23 cellular contexts compared by ENCODE assay signal in genomic region chr1:26338670-26339069, GRCh38. TPM values are rescaled to one million over a fixed set of nuclear protein-coding genes. Genes with fewer than 3 reads are reported as not detected.
A peak's percentile ranks its signal among the peaks of the same experiment; 100 is the strongest.
DNase-seq lines count a peak whose midpoint lies in the region; ATAC-seq, FAIRE-seq and TF ChIP-seq lines count a peak whose summit lies in the region.
"Had no signal": no experiment of that assay in that cellular context is flagged by ENCODE, and none has a peak within 500 bp of the region (broad histone marks: within the 10 kb centered on the region; RNA-seq: fewer than 3 reads in every experiment).

No MANE protein-coding gene starts in this region.

- 67% methylated on average over 1 of the region's 1 CpG for WGBS in K562 (ENCODE audit: insufficient coverage, low coverage, missing lambda C conversion rate)

- H3K27ac ChIP-seq in CD4-positive, alpha-beta memory T cell (ENCODE audit: low read depth, low read length) = no peak overlapping the region
- H3K27ac ChIP-seq in HEK293 (ENCODE audit: extremely low read depth, low read depth, low read length) (no peak overlapping the region), K562 (ENCODE audit: extremely low read depth, low read depth, low read length) (no peak overlapping the region)
- H3K27ac ChIP-seq: BLaER1, PC-9 had no signal

- TF ChIP-seq CTCF in HEK293 (tag by site-specific recombination; IDR thresholded peaks at IDR 0.05) (no peak), K562 (IDR thresholded peaks at IDR 0.05 in 2 of 3, conservative IDR thresholded peaks at IDR 0.05 in 1 of 3; ENCODE audit: insufficient read depth in 2 of 3, low read depth in 1 of 3, low read length in 3 of 3) (no peak), nephron (IDR thresholded peaks at IDR 0.05; ENCODE audit: unreplicated experiment in 3 of 3) (no peak)

- intact Hi-C loops in CD4-positive, alpha-beta memory T cell (cut with micrococcal nuclease) = loop anchor here (5.0 kb wide), 1 partner anchor 69 kb away; no protein-coding TSS in a partner anchor
- intact Hi-C loops in K562 (cut with micrococcal nuclease) = no loop called here

- no peaks in the 10 kb centered on the region for H4K20me1 ChIP-seq in K562 (replicated peaks; ENCODE audit: control insufficient read depth, insufficient read depth, low read length)
- H4K20me1 ChIP-seq: BLaER1 had no signal

- peak overlapping the region in 5 of 7 donors; percentile 2 to 75 (median 57) for H3K27ac Mint-ChIP-seq in CD4-positive, alpha-beta memory T cell
- no peak overlapping the region for H3K27ac Mint-ChIP-seq in nephron
- H3K27ac Mint-ChIP-seq in activated naive CD8-positive, alpha-beta T cell treated with anti-CD3 and anti-CD28 coated beads, Interleukin-2, amount 50 U/mL, for 24 hours = no peak overlapping the region
- H3K27ac Mint-ChIP-seq: H9 had no signal

- H3K9ac ChIP-seq in K562 (ENCODE audit: insufficient read depth in 1 of 2, low read depth in 2 of 2, low read length in 2 of 2) = no peak overlapping the region
- H3K9ac ChIP-seq: BLaER1 had no signal

- H3K27me3 Mint-ChIP-seq in CD4-positive, alpha-beta memory T cell = no peaks in the 10 kb centered on the region
- peaks cover 50% of the 10 kb centered on the region for H3K27me3 Mint-ChIP-seq in nephron (ENCODE audit: low read depth)
- H3K27me3 Mint-ChIP-seq in activated naive CD8-positive, alpha-beta T cell treated with anti-CD3 and anti-CD28 coated beads, Interleukin-2, amount 50 U/mL, for 24 hours = peaks cover 7% of the 10 kb centered on the region

- H3K36me3 ChIP-seq in CD4-positive, alpha-beta memory T cell (ENCODE audit: insufficient read depth, low read length) = no peaks in the 10 kb centered on the region
- H3K36me3 ChIP-seq in HEK293 (ENCODE audit: control insufficient read depth in 2 of 2, insufficient read depth in 1 of 2, low read length in 2 of 2) (no peaks in the 10 kb centered on the region), K562 (ENCODE audit: control insufficient read depth, insufficient read depth, low read length) (no peaks in the 10 kb centered on the region)
- H3K36me3 ChIP-seq: BLaER1 had no signal

- ATAC-seq in K562 (no peak), GM21526 (IDR thresholded peaks at IDR 0.05; ENCODE audit: low FRiP score, unreplicated experiment) (no peak), GM18505 (IDR thresholded peaks at IDR 0.05; ENCODE audit: unreplicated experiment) (no peak)
- ATAC-seq in activated naive CD8-positive, alpha-beta T cell treated with anti-CD3 and anti-CD28 coated beads, Interleukin-2, amount 50 U/mL, for 24 hours = no peak
- ATAC-seq: SK-N-SH treated with all-trans-retinoic acid at 6 μM for 48 hours had no signal

- no peak for TF ChIP-seq RAD21 in K562 (CRISPR knock-in tag; conservative IDR thresholded peaks at IDR 0.05 in 1 of 2, IDR thresholded peaks at IDR 0.05 in 1 of 2)

- in situ Hi-C loops in K562 (cut with MboI) = no loop called here

- peak overlapping the region in 1 of 8 donors; percentile 22 for H3K4me3 Mint-ChIP-seq in CD4-positive, alpha-beta memory T cell
- peak overlapping the region; percentile 36 to 58 (median 53) for H3K4me3 Mint-ChIP-seq in nephron
- no peak overlapping the region for H3K4me3 Mint-ChIP-seq in activated naive CD8-positive, alpha-beta T cell treated with anti-CD3 and anti-CD28 coated beads, Interleukin-2, amount 50 U/mL, for 24 hours

- no peak overlapping the region for H3K4me3 ChIP-seq in CD4-positive, alpha-beta memory T cell (ENCODE audit: low read length in 2 of 2)
- H3K4me3 ChIP-seq in HEK293 (ENCODE audit: low read depth, low read length) (no peak overlapping the region), K562 (no peak overlapping the region)
- H3K4me3 ChIP-seq: BLaER1, PC-9 had no signal

- peaks cover 4% of the 10 kb centered on the region for H3K9me1 ChIP-seq in K562 (ENCODE audit: control insufficient read depth, insufficient read depth, low read length)

- H3K4me1 ChIP-seq in CD4-positive, alpha-beta memory T cell (ENCODE audit: insufficient read depth, low read length) = peaks cover 19% of the 10 kb centered on the region
- no peaks in the 10 kb centered on the region for H3K4me1 ChIP-seq in HEK293 (ENCODE audit: control insufficient read depth, insufficient read depth, low read length)
- H3K4me1 ChIP-seq in K562 (replicated peaks in 1 of 2; ENCODE audit: control insufficient read depth in 2 of 2, insufficient read depth in 2 of 2, low read length in 2 of 2) = peaks cover 14 to 22% of the 10 kb centered on the region in 2 experiments

- TF ChIP-seq EP300 in K562 (IDR thresholded peaks at IDR 0.05; ENCODE audit: low read length) = no peak

- TF ChIP-seq POLR2A in K562 (conservative IDR thresholded peaks at IDR 0.05) (no peak), GM18505 (IDR thresholded peaks at IDR 0.05; ENCODE audit: borderline replicate concordance, extremely low read depth, insufficient read depth, insufficient read length) (no peak)

- FAIRE-seq in K562 (lab: Jason Lieb, UNC) = no peak
- FAIRE-seq: D721Med had no signal

- H3K4me2 ChIP-seq in K562 (ENCODE audit: insufficient read depth, low read length) = no peak overlapping the region
- H3K4me2 ChIP-seq: BLaER1, PC-9 had no signal

- H3K27me3 ChIP-seq in CD4-positive, alpha-beta memory T cell (ENCODE audit: insufficient read depth, low read length) = no peaks in the 10 kb centered on the region
- no peaks in the 10 kb centered on the region for H3K27me3 ChIP-seq in K562 (ENCODE audit: control insufficient read depth in 2 of 2, insufficient read depth in 2 of 2, low read length in 2 of 2)

- peaks cover 0 to 33% (median 9%) of the 10 kb centered on the region in 4 donors for H3K4me1 Mint-ChIP-seq in CD4-positive, alpha-beta memory T cell
- peaks cover 10% of the 10 kb centered on the region for H3K4me1 Mint-ChIP-seq in nephron
- peaks cover 14% of the 10 kb centered on the region for H3K4me1 Mint-ChIP-seq in activated naive CD8-positive, alpha-beta T cell treated with anti-CD3 and anti-CD28 coated beads, Interleukin-2, amount 50 U/mL, for 24 hours

- H2AFZ ChIP-seq in K562 (ENCODE audit: low read depth, low read length) = 0 out of 2 replicates have a peak overlapping the region, but pooled peaks have one; percentile 22
- H2AFZ ChIP-seq: PC-9 had no signal

- CTCF ChIA-PET in CD4-positive, alpha-beta memory T cell (lab: Charles Lee; ENCODE audit: partially characterized antibody) = interaction anchor here (0.8 to 1.1 kb wide), 4 partner anchors 26 to 105 kb away, joined by 3 read pairs; partner anchors contain the start of gene CEP85
- CTCF ChIA-PET in HEK293 (lab: Yijun Ruan, JAX) = interaction anchor here (0.8 to 1.0 kb wide), 2 partner anchors 17 to 63 kb away, joined by 3 to 4 read pairs; no protein-coding TSS in a partner anchor
- CTCF ChIA-PET in K562 (lab: Yijun Ruan, JAX; ENCODE audit: low intra/inter-chr PET ratio) = no interaction called here

- no peaks in the 10 kb centered on the region for H3K36me3 Mint-ChIP-seq in CD4-positive, alpha-beta memory T cell
- H3K36me3 Mint-ChIP-seq in nephron (ENCODE audit: low read depth) = no peaks in the 10 kb centered on the region
- H3K36me3 Mint-ChIP-seq in activated naive CD8-positive, alpha-beta T cell treated with anti-CD3 and anti-CD28 coated beads, Interleukin-2, amount 50 U/mL, for 24 hours (ENCODE audit: low read depth) = no peaks in the 10 kb centered on the region

- H3K9me3 Mint-ChIP-seq in CD4-positive, alpha-beta memory T cell = peaks cover 0 to 2% (median 0%) of the 10 kb centered on the region in 8 donors
- H3K9me3 Mint-ChIP-seq in nephron = no peaks in the 10 kb centered on the region
- H3K9me3 Mint-ChIP-seq in activated naive CD8-positive, alpha-beta T cell treated with anti-CD3 and anti-CD28 coated beads, Interleukin-2, amount 50 U/mL, for 24 hours = no peaks in the 10 kb centered on the region
- H3K9me3 Mint-ChIP-seq: H9 had no signal

- H3K9me3 ChIP-seq in CD4-positive, alpha-beta memory T cell (ENCODE audit: control insufficient read depth in 1 of 2, low read length in 2 of 2) = no peaks in the 10 kb centered on the region
- H3K9me3 ChIP-seq in HEK293 (ENCODE audit: control insufficient read depth, insufficient read depth, low read depth, low read length) = no peaks in the 10 kb centered on the region
- no peaks in the 10 kb centered on the region for H3K9me3 ChIP-seq in K562 (replicated peaks; ENCODE audit: control insufficient read depth, insufficient read depth, low read depth, low read length)
- H3K9me3 ChIP-seq: BLaER1 had no signal

- POLR2A ChIA-PET in CD4-positive, alpha-beta memory T cell (lab: Charles Lee; ENCODE audit: partially characterized antibody) = interaction anchor here (0.9 to 2.0 kb wide), 5 partner anchors 15 to 60 kb away, joined by 3 to 7 read pairs (median 4); partner anchors contain the start of gene CD52
- POLR2A ChIA-PET in HEK293 (lab: Yijun Ruan, JAX) = no interaction called here
- POLR2A ChIA-PET in K562 (lab: Yijun Ruan, JAX) = interaction anchor here (0.6 to 3.1 kb wide), 5 partner anchors 8 to 37 kb away, joined by 3 to 24 read pairs (median 4); no protein-coding TSS in a partner anchor

- H3K79me2 ChIP-seq in K562 (ENCODE audit: control insufficient read depth, insufficient read depth, low read length) = no peaks in the 10 kb centered on the region

- DNase-seq in CD4-positive, alpha-beta memory T cell = no peak
- DNase-seq in K562 (ENCODE audit: extremely low read depth in 1 of 4, low spot score in 3 of 4) = no peak
- no peak for DNase-seq in nucleus accumbens (lab: John Stamatoyannopoulos, UW)
- DNase-seq in activated naive CD8-positive, alpha-beta T cell treated with anti-CD3 and anti-CD28 coated beads, Interleukin-2, amount 50 U/mL, for 24 hours = no peak
- DNase-seq: DMS53, EL, GF-D8, KBM-7, MM.1S, NCI-H1048, NCI-H1436 treated with DMSO at 0.1 percent for 48 hours, NCI-H2029, NCI-H510A, NCI-H748 treated with DMSO at 0.1 percent for 48 hours, PC-9 had no signal

- no TSS peak for BruUV-seq in K562 (replicated peaks; lab: Mats Ljungman, UMichigan)

RNA-seq across cellular contexts. Expression of gene CRYBG2, which starts 15.3 kb away (rescaled TPM):
- total RNA-seq in CD4-positive, alpha-beta memory T cell = 1 to 10 TPM; 5.7 to 6.7 TPM
- polyA plus RNA-seq in CD4-positive, alpha-beta memory T cell = 1 to 10 TPM in 1 of 2 donors, under 1 TPM in 1; 0.27 to 3.8 TPM
- total RNA-seq in K562 (2011; cell fraction: chromatin; rRNA removed; ENCODE audit: low replicate concordance) = 7.8 and 10.7 TPM in 2 replicates
- total RNA-seq in K562 (2011; cell fraction: nucleolus; rRNA removed) = 10.0 and 10.2 TPM in 2 replicates
- total RNA-seq in K562 (2011; cell fraction: nucleoplasm; rRNA removed) = 5.7 and 6.5 TPM in 2 replicates
- total RNA-seq in K562 (2014; rRNA removed) = 7.5 and 12.6 TPM in 2 replicates
- 1.3 and 2.1 TPM in 2 replicates for total RNA-seq in K562 (2014; rRNA removed; fragmentation: Illumina TruSeq; extraction: Trizol)
- 1.9 and 2.5 TPM in 2 replicates for total RNA-seq in K562 (2015; rRNA removed; fragmentation: Illumina TruSeq; extraction: Trizol)
- total RNA-seq in K562 (2021) = 8.5 and 8.8 TPM in 2 replicates
- polyA plus RNA-seq in K562 (2011; rRNA removed) = 3.3 and 3.8 TPM in 2 replicates
- 4.8 and 8.5 TPM in 2 replicates for polyA plus RNA-seq in K562 (2011; cell fraction: cytosol; rRNA removed)
- polyA plus RNA-seq in K562 (2011; cell fraction: nucleus; rRNA removed) = 6.5 and 9.6 TPM in 2 replicates
- polyA plus RNA-seq in K562 (2012) = 4.3 and 24.3 TPM in 2 replicates
- polyA plus RNA-seq in K562 (2014; fragmentation: Illumina TruSeq; extraction: Trizol) = 3.7 and 5.1 TPM in 2 replicates
- polyA plus RNA-seq in K562 (2014; fragmentation: Nextera tagmentation; extraction: Ambion mirVana) = 1 to 10 TPM in 1 of 2 experiments, under 1 TPM in 1; 0.39 to 2.4 TPM
- 3.1 and 8.1 TPM in 2 replicates for polyA plus RNA-seq in K562 (2014; rRNA removed)
- polyA minus RNA-seq in K562 (2011; rRNA and poly(A)+ RNA removed) = 1.6 and 1.9 TPM in 2 replicates
- polyA minus RNA-seq in K562 (2011; cell fraction: cytosol; rRNA and poly(A)+ RNA removed) = 5.9 and 7.5 TPM in 2 replicates
- 2.6 and 4.4 TPM in 2 replicates for polyA minus RNA-seq in K562 (2011; cell fraction: nucleus; rRNA and poly(A)+ RNA removed)

RNA-seq across cellular contexts. Expression of gene CD52, which starts 20.9 kb away (rescaled TPM):
- total RNA-seq in CD4-positive, alpha-beta memory T cell = 1,000 to 10,000 TPM; 1,302 to 1,324 TPM
- polyA plus RNA-seq in CD4-positive, alpha-beta memory T cell = over 10,000 TPM in 1 of 2 donors, 1,000 to 10,000 TPM in 1; 8,660 to 12,303 TPM
- total RNA-seq in K562 (2011; cell fraction: chromatin; rRNA removed; ENCODE audit: low replicate concordance) = 26.7 and 65.5 TPM in 2 replicates
- total RNA-seq in K562 (2011; cell fraction: nucleolus; rRNA removed) = 72.0 and 78.5 TPM in 2 replicates
- total RNA-seq in K562 (2011; cell fraction: nucleoplasm; rRNA removed) = 50.2 and 55.9 TPM in 2 replicates
- total RNA-seq in K562 (2014; rRNA removed) (34.9 and 43.3 TPM in 2 replicates), K562 (2014; rRNA removed; fragmentation: Illumina TruSeq; extraction: Trizol) (127 TPM in 2 replicates), K562 (2015; rRNA removed; fragmentation: Illumina TruSeq; extraction: Trizol) (182 and 185 TPM in 2 replicates), K562 (2021) (70.9 and 90.7 TPM in 2 replicates)
- polyA plus RNA-seq in K562 (2011; rRNA removed) (312 and 418 TPM in 2 replicates), K562 (2014; fragmentation: Illumina TruSeq; extraction: Trizol) (147 and 173 TPM in 2 replicates), K562 (2014; fragmentation: Nextera tagmentation; extraction: Ambion mirVana) (100 to 1,000 TPM; 355 to 488 TPM), K562 (2014; rRNA removed) (152 and 198 TPM in 2 replicates)
- polyA plus RNA-seq in K562 (2011; cell fraction: cytosol; rRNA removed) = 457 and 520 TPM in 2 replicates
- 77.7 and 147 TPM in 2 replicates for polyA plus RNA-seq in K562 (2011; cell fraction: nucleus; rRNA removed)
- 170 and 195 TPM in 2 replicates for polyA plus RNA-seq in K562 (2012)
- 56.1 and 74.7 TPM in 2 replicates for polyA minus RNA-seq in K562 (2011; rRNA and poly(A)+ RNA removed)
- 28.1 and 33.6 TPM in 2 replicates for polyA minus RNA-seq in K562 (2011; cell fraction: cytosol; rRNA and poly(A)+ RNA removed)
- polyA minus RNA-seq in K562 (2011; cell fraction: nucleus; rRNA and poly(A)+ RNA removed) = 6.9 and 14.1 TPM in 2 replicates

RNA-seq across cellular contexts. Expression of gene UBXN11, which starts 32.2 kb away (rescaled TPM):
- total RNA-seq in CD4-positive, alpha-beta memory T cell = 100 to 1,000 TPM; 115 to 117 TPM
- polyA plus RNA-seq in CD4-positive, alpha-beta memory T cell = 10 to 100 TPM; 13.3 to 17.4 TPM
- 26.5 and 67.3 TPM in 2 replicates for total RNA-seq in K562 (2011; cell fraction: chromatin; rRNA removed; ENCODE audit: low replicate concordance)
- total RNA-seq in K562 (2011; cell fraction: nucleolus; rRNA removed) = 42.6 and 44.4 TPM in 2 replicates
- total RNA-seq in K562 (2011; cell fraction: nucleoplasm; rRNA removed) = 37.0 and 39.5 TPM in 2 replicates
- total RNA-seq in K562 (2014; rRNA removed) (11.3 and 11.5 TPM in 2 replicates), K562 (2014; rRNA removed; fragmentation: Illumina TruSeq; extraction: Trizol) (2.6 and 4.0 TPM in 2 replicates), K562 (2015; rRNA removed; fragmentation: Illumina TruSeq; extraction: Trizol) (8.1 and 8.2 TPM in 2 replicates), K562 (2021) (20.2 and 24.9 TPM in 2 replicates)
- polyA plus RNA-seq in K562 (2011; rRNA removed) (17.5 and 20.9 TPM in 2 replicates), K562 (2014; fragmentation: Illumina TruSeq; extraction: Trizol) (12.3 and 14.7 TPM in 2 replicates), K562 (2014; fragmentation: Nextera tagmentation; extraction: Ambion mirVana) (1 to 10 TPM in 1 of 2 experiments, under 1 TPM in 1; 0.48 to 2.1 TPM), K562 (2014; rRNA removed) (30.6 and 34.3 TPM in 2 replicates)
- 20.1 and 26.4 TPM in 2 replicates for polyA plus RNA-seq in K562 (2011; cell fraction: cytosol; rRNA removed)
- 134 and 188 TPM in 2 replicates for polyA plus RNA-seq in K562 (2011; cell fraction: nucleus; rRNA removed)
- polyA plus RNA-seq in K562 (2012) = 23.4 and 28.6 TPM in 2 replicates
- 9.3 and 10.4 TPM in 2 replicates for polyA minus RNA-seq in K562 (2011; rRNA and poly(A)+ RNA removed)
- 7.9 and 8.8 TPM in 2 replicates for polyA minus RNA-seq in K562 (2011; cell fraction: cytosol; rRNA and poly(A)+ RNA removed)
- 26.3 and 27.6 TPM in 2 replicates for polyA minus RNA-seq in K562 (2011; cell fraction: nucleus; rRNA and poly(A)+ RNA removed)

RNA-seq across cellular contexts. Expression of gene ZNF683, which starts 33.9 kb away (rescaled TPM):
- total RNA-seq in CD4-positive, alpha-beta memory T cell = not detected
- polyA plus RNA-seq in CD4-positive, alpha-beta memory T cell = under 1 TPM; 0.49 to 0.63 TPM
- not detected in 2 replicates for total RNA-seq in K562 (2011; cell fraction: chromatin; rRNA removed; ENCODE audit: low replicate concordance)
- not detected in 2 replicates for total RNA-seq in K562 (2011; cell fraction: nucleolus; rRNA removed)
- not detected in 2 replicates for total RNA-seq in K562 (2011; cell fraction: nucleoplasm; rRNA removed)
- total RNA-seq in K562 (2014; rRNA removed) (not detected in 2 replicates), K562 (2014; rRNA removed; fragmentation: Illumina TruSeq; extraction: Trizol) (not detected in 2 replicates), K562 (2015; rRNA removed; fragmentation: Illumina TruSeq; extraction: Trizol) (not detected in 2 replicates), K562 (2021) (not detected in 2 replicates)
- polyA plus RNA-seq in K562 (2011; rRNA removed) (not detected in 2 replicates), K562 (2014; fragmentation: Illumina TruSeq; extraction: Trizol) (not detected in 2 replicates), K562 (2014; fragmentation: Nextera tagmentation; extraction: Ambion mirVana) (not detected), K562 (2014; rRNA removed) (not detected in 2 replicates)
- not detected in 2 replicates for polyA plus RNA-seq in K562 (2011; cell fraction: cytosol; rRNA removed)
- not detected in 2 replicates for polyA plus RNA-seq in K562 (2011; cell fraction: nucleus; rRNA removed)
- not detected in 2 replicates for polyA plus RNA-seq in K562 (2012)
- polyA minus RNA-seq in K562 (2011; rRNA and poly(A)+ RNA removed) = not detected in 2 replicates
- polyA minus RNA-seq in K562 (2011; cell fraction: cytosol; rRNA and poly(A)+ RNA removed) = not detected in 2 replicates
- polyA minus RNA-seq in K562 (2011; cell fraction: nucleus; rRNA and poly(A)+ RNA removed) = not detected in 2 replicates
- total RNA-seq: H9, PC-9 had no signal

RNA-seq across cellular contexts. Expression of gene SH3BGRL3, which starts 58.8 kb away (rescaled TPM):
- total RNA-seq in CD4-positive, alpha-beta memory T cell = 100 to 1,000 TPM; 293 to 305 TPM
- polyA plus RNA-seq in CD4-positive, alpha-beta memory T cell = 1,000 to 10,000 TPM in 1 of 2 donors, 100 to 1,000 TPM in 1; 979 to 1,531 TPM
- total RNA-seq in K562 (2011; cell fraction: chromatin; rRNA removed; ENCODE audit: low replicate concordance) = 38.1 and 86.2 TPM in 2 replicates
- total RNA-seq in K562 (2011; cell fraction: nucleolus; rRNA removed) = 46.2 and 57.2 TPM in 2 replicates
- 65.8 and 101 TPM in 2 replicates for total RNA-seq in K562 (2011; cell fraction: nucleoplasm; rRNA removed)
- total RNA-seq in K562 (2014; rRNA removed) (32.9 and 60.5 TPM in 2 replicates), K562 (2014; rRNA removed; fragmentation: Illumina TruSeq; extraction: Trizol) (29.8 and 30.3 TPM in 2 replicates), K562 (2015; rRNA removed; fragmentation: Illumina TruSeq; extraction: Trizol) (54.2 and 55.0 TPM in 2 replicates), K562 (2021) (96.2 and 110 TPM in 2 replicates)
- polyA plus RNA-seq in K562 (2011; rRNA removed) (50.3 and 83.3 TPM in 2 replicates), K562 (2014; fragmentation: Illumina TruSeq; extraction: Trizol) (140 and 152 TPM in 2 replicates), K562 (2014; fragmentation: Nextera tagmentation; extraction: Ambion mirVana) (100 to 1,000 TPM; 106 to 137 TPM), K562 (2014; rRNA removed) (31.1 and 33.8 TPM in 2 replicates)
- 116 and 139 TPM in 2 replicates for polyA plus RNA-seq in K562 (2011; cell fraction: cytosol; rRNA removed)
- polyA plus RNA-seq in K562 (2011; cell fraction: nucleus; rRNA removed) = 74.3 and 96.2 TPM in 2 replicates
- polyA plus RNA-seq in K562 (2012) = 175 and 179 TPM in 2 replicates
- polyA minus RNA-seq in K562 (2011; rRNA and poly(A)+ RNA removed) = 79.6 and 89.0 TPM in 2 replicates
- 86.5 and 93.9 TPM in 2 replicates for polyA minus RNA-seq in K562 (2011; cell fraction: cytosol; rRNA and poly(A)+ RNA removed)
- polyA minus RNA-seq in K562 (2011; cell fraction: nucleus; rRNA and poly(A)+ RNA removed) = 34.3 and 44.0 TPM in 2 replicates

Comparison
In these comparisons a context has a peak if more than half of its experiments do, and no peak if none do; other contexts are left out.
1. H3K27ac Mint-ChIP-seq: peak in CD4-positive, alpha-beta memory T cell (5 of 7); none in nephron (0 of 3) and activated naive CD8-positive, alpha-beta T cell treated with anti-CD3 and anti-CD28 coated beads, Interleukin-2, amount 50 U/mL, for 24 hours (single experiment).
2. RNA of gene CD52, which starts 20.9 kb away (total RNA-seq): 1,302 to 1,324 TPM in CD4-positive, alpha-beta memory T cell; 26.7 to 185 TPM in K562; every median in the first group is over 4 times any median in the second.